ENCODE assay signal across 1 cellular context in the genomic region with DNA sequence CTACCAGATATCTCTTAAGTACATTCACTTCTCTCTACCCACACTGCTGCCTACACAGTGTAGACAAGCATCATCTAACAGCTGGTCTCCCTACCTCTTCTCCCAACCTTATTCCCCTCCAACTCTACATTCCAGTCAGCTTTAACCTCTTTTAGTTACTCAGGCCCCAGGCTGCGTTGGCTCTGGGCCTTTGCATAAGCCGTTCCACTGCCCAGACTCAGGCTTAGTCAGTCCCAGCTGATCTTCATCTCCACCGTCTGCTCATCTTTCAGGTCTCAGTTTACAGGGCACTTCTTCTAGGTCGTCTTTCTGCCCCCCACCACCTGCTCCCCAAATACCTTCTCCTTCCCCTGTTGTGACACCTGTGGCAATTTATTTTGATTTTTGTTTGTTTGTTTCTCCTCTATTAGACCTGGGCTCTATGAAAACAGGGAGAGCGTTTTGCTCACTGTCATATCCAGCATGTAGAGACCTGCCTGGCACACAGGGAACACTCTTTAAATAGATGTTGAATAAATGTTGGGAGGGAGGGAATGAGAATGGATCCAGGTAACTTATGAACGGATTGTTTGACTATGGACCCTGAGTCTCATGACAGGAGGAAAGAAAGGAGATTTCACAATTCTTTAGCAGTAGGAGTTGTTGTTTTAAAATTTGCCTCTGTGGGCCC.
TF ChIP-seq lines count a peak whose summit lies in the region.

No MANE protein-coding gene starts in this region.

TF ChIP-seq in GM23338, 12 proteins besides CTCF, POLR2A, EP300 and RAD21 (continued from another document):
- no peak for TF ChIP-seq ZNF462 (CRISPR knock-in tag; IDR thresholded peaks at IDR 0.05)
- TF ChIP-seq JUNB (IDR thresholded peaks at IDR 0.05; ENCODE audit: unreplicated experiment) = no peak
- no peak for TF ChIP-seq REST (IDR thresholded peaks at IDR 0.05; ENCODE audit: unreplicated experiment)
- no peak for TF ChIP-seq ZNF114 (CRISPR knock-in tag; IDR thresholded peaks at IDR 0.05)
